In the genomic region with DNA sequence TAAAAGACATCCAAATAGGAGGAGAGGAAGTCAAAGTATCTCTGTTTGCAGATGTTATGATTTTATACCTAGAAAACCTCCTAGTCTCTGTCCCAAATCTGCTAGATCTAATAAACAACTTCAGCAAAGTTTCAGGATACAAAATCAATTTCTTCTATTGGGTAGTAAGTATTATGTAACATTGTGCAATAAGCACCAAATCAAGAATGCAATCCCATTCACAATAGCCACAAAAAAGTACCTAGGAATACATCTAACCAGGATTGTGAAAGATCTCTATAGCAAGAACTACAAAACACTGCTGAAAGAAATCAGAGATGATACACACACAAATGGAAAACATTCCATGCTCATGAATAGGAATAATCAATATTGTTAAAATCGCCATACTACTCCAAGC, we compare ENCODE assay signal across 26 cellular contexts. TPM values are rescaled to one million over a fixed set of nuclear protein-coding genes. Genes with fewer than 3 reads are reported as not detected.
DNase-seq lines count a peak whose midpoint lies in the region; ATAC-seq, FAIRE-seq and TF ChIP-seq lines count a peak whose summit lies in the region.
"Had no signal": no experiment of that assay in that cellular context is flagged by ENCODE, and none has a peak within 500 bp of the region (broad histone marks: within the 10 kb centered on the region; RNA-seq: fewer than 3 reads in every experiment).

No MANE protein-coding gene starts in this region.

- H3K27me3 ChIP-seq in CD4-positive, alpha-beta memory T cell (ENCODE audit: insufficient read depth, low read length): no peaks in the 10 kb centered on the region
- H3K27me3 ChIP-seq in K562 (ENCODE audit: control insufficient read depth in 2 of 2, insufficient read depth in 2 of 2, low read length in 2 of 2) (no peaks in the 10 kb centered on the region), A673 (replicated peaks; ENCODE audit: insufficient read depth, low read depth, low read length, poor library complexity) (peaks cover 31% of the 10 kb centered on the region)
- no peaks in the 10 kb centered on the region for H3K27me3 ChIP-seq in naive thymus-derived CD4-positive, alpha-beta T cell (ENCODE audit: control insufficient read depth in 2 of 2, insufficient read depth in 2 of 2, low read length in 2 of 2)

- H3K4me1 Mint-ChIP-seq in CD4-positive, alpha-beta memory T cell: peaks cover 47 to 75% (median 60%) of the 10 kb centered on the region in 4 donors
- peaks cover 35 to 83% (median 69%) of the 10 kb centered on the region in 7 donors for H3K4me1 Mint-ChIP-seq in naive thymus-derived CD4-positive, alpha-beta T cell
- H3K4me1 Mint-ChIP-seq: H9 had no signal

- no peak for TF ChIP-seq POLR2A in K562 (conservative IDR thresholded peaks at IDR 0.05)

- peak overlapping the region in 2 of 8 donors; percentile 0 to 8 for H3K4me3 Mint-ChIP-seq in CD4-positive, alpha-beta memory T cell
- peak overlapping the region in 6 of 10 donors; percentile 2 to 44 (median 25) for H3K4me3 Mint-ChIP-seq in naive thymus-derived CD4-positive, alpha-beta T cell
- H3K4me3 Mint-ChIP-seq: H9, HFFc6 had no signal

- no peaks in the 10 kb centered on the region for H3K79me2 ChIP-seq in K562 (ENCODE audit: control insufficient read depth, insufficient read depth, low read length)

- no peak for TF ChIP-seq RAD21 in K562 (CRISPR knock-in tag; conservative IDR thresholded peaks at IDR 0.05 in 1 of 2, IDR thresholded peaks at IDR 0.05 in 1 of 2)

- POLR2A ChIA-PET in CD4-positive, alpha-beta memory T cell (lab: Charles Lee; ENCODE audit: partially characterized antibody): no interaction called here
- POLR2A ChIA-PET in K562 (lab: Yijun Ruan, JAX) (no interaction called here), A673 (lab: Charles Lee; ENCODE audit: low non-redundant PET) (no interaction called here)
- POLR2A ChIA-PET in naive thymus-derived CD4-positive, alpha-beta T cell (lab: Charles Lee): no interaction called here

- no peak for FAIRE-seq in K562 (lab: Jason Lieb, UNC)
- FAIRE-seq: A204.1, D721Med, HTR-8/SVneo had no signal

- H3K4me2 ChIP-seq in K562 (ENCODE audit: insufficient read depth, low read length): no peak overlapping the region
- H3K4me2 ChIP-seq: KMS-11 had no signal

- peaks cover 83 to 87% of the 10 kb centered on the region in 2 donors for H3K36me3 Mint-ChIP-seq in CD4-positive, alpha-beta memory T cell
- H3K36me3 Mint-ChIP-seq in naive thymus-derived CD4-positive, alpha-beta T cell: peaks cover 26 to 91% (median 81%) of the 10 kb centered on the region in 5 donors

- peak; percentile 50 for DNase-seq in AG10803 (ENCODE audit: low read depth)
- DNase-seq in CD4-positive, alpha-beta memory T cell: no peak
- no peak for DNase-seq in K562 (ENCODE audit: extremely low read depth in 1 of 4, low spot score in 3 of 4)
- no peak for DNase-seq in naive thymus-derived CD4-positive, alpha-beta T cell
- no peak for DNase-seq in activated CD8-positive, alpha-beta memory T cell treated with anti-CD3 and anti-CD28 coated beads for 24 hours
- no peak for DNase-seq in A673 (ENCODE audit: low spot score)
- no peak for DNase-seq in T-helper 2 cell
- DNase-seq: C1 segment of cervical spinal cord, GM23248, H9, HFFc6, NCI-H1092 treated with DMSO at 0.1 percent for 48 hours, NCI-H1436, NCI-H187, NCI-H2081 treated with DMSO at 0.1 percent for 48 hours, NCI-H2171, NCI-H226, NCI-H510A, NCI-H69, SHP77 had no signal

- peaks cover 23% of the 10 kb centered on the region for H3K36me3 ChIP-seq in CD4-positive, alpha-beta memory T cell (ENCODE audit: insufficient read depth, low read length)
- H3K36me3 ChIP-seq in K562 (ENCODE audit: control insufficient read depth, insufficient read depth, low read length): peaks cover 35% of the 10 kb centered on the region; the same call in 1 of the 3 replicates
- H3K36me3 ChIP-seq in naive thymus-derived CD4-positive, alpha-beta T cell (ENCODE audit: control insufficient read depth in 2 of 3, insufficient read depth in 3 of 3, low read length in 3 of 3): peaks cover 7 to 45% (median 9%) of the 10 kb centered on the region in 3 experiments
- no peaks in the 10 kb centered on the region for H3K36me3 ChIP-seq in A673 (ENCODE audit: insufficient read depth, low read length, poor library complexity, severe bottlenecking)

- BruUV-seq in K562 (replicated peaks; lab: Mats Ljungman, UMichigan) (no TSS peak), A673 (replicated peaks; lab: Mats Ljungman, UMichigan) (no TSS peak)

- CTCF ChIA-PET in CD4-positive, alpha-beta memory T cell (lab: Charles Lee; ENCODE audit: partially characterized antibody): no interaction called here
- CTCF ChIA-PET in K562 (lab: Yijun Ruan, JAX; ENCODE audit: low intra/inter-chr PET ratio) (no interaction called here), A673 (lab: Charles Lee) (no interaction called here)
- CTCF ChIA-PET in naive thymus-derived CD4-positive, alpha-beta T cell (lab: Charles Lee): no interaction called here

- no peak for TF ChIP-seq CTCF in AG10803 (conservative IDR thresholded peaks at IDR 0.05; ENCODE audit: low read length)
- TF ChIP-seq CTCF in K562 (IDR thresholded peaks at IDR 0.05 in 2 of 3, conservative IDR thresholded peaks at IDR 0.05 in 1 of 3; ENCODE audit: insufficient read depth in 2 of 3, low read depth in 1 of 3, low read length in 3 of 3): no peak
- TF ChIP-seq CTCF in A673 (conservative IDR thresholded peaks at IDR 0.05; ENCODE audit: low read depth, low read length): no peak

- H2AFZ ChIP-seq in K562 (ENCODE audit: low read depth, low read length): no peak overlapping the region
- H2AFZ ChIP-seq: GM23248 had no signal

- no peak overlapping the region for H3K9ac ChIP-seq in K562 (ENCODE audit: insufficient read depth in 1 of 2, low read depth in 2 of 2, low read length in 2 of 2)
- H3K9ac ChIP-seq: GM23248, KMS-11 had no signal

- H3K9me3 ChIP-seq in CD4-positive, alpha-beta memory T cell (ENCODE audit: control insufficient read depth in 1 of 2, low read length in 2 of 2): no peaks in the 10 kb centered on the region
- H3K9me3 ChIP-seq in K562 (replicated peaks; ENCODE audit: control insufficient read depth, insufficient read depth, low read depth, low read length): no peaks in the 10 kb centered on the region
- H3K9me3 ChIP-seq in naive thymus-derived CD4-positive, alpha-beta T cell (ENCODE audit: control insufficient read depth in 2 of 3, low read length in 3 of 3): no peaks in the 10 kb centered on the region
- H3K9me3 ChIP-seq in A673 (ENCODE audit: low read depth, low read length, poor library complexity, severe bottlenecking): no peaks in the 10 kb centered on the region

- intact Hi-C loops in CD4-positive, alpha-beta memory T cell (cut with micrococcal nuclease): no loop called here
- intact Hi-C loops in K562 (cut with micrococcal nuclease): no loop called here
- intact Hi-C loops in naive thymus-derived CD4-positive, alpha-beta T cell (cut with micrococcal nuclease): no loop called here
- intact Hi-C loops in A673 (cut with micrococcal nuclease; ENCODE audit: unreplicated experiment): no loop called here

- no peak for ATAC-seq in K562
- no peak for ATAC-seq in naive thymus-derived CD4-positive, alpha-beta T cell
- ATAC-seq: Panc1 had no signal

- H3K4me3 ChIP-seq in AG10803 (ENCODE audit: low read length) (no peak overlapping the region), K562 (no peak overlapping the region), A673 (ENCODE audit: low read depth, low read length, poor library complexity, severe bottlenecking) (no peak overlapping the region)
- H3K4me3 ChIP-seq in CD4-positive, alpha-beta memory T cell (ENCODE audit: low read length in 2 of 2): no peak overlapping the region
- H3K4me3 ChIP-seq in naive thymus-derived CD4-positive, alpha-beta T cell (ENCODE audit: low read length): no peak overlapping the region
- H3K4me3 ChIP-seq: GM23248 had no signal

- 90% methylated on average over 1 of the region's 1 CpG for WGBS in K562 (ENCODE audit: insufficient coverage, low coverage, missing lambda C conversion rate)

- H3K9me3 Mint-ChIP-seq in CD4-positive, alpha-beta memory T cell: peaks cover 0 to 10% (median 4%) of the 10 kb centered on the region in 8 donors
- H3K9me3 Mint-ChIP-seq in naive thymus-derived CD4-positive, alpha-beta T cell: peaks cover 0 to 17% (median 8%) of the 10 kb centered on the region in 11 donors

- H3K4me1 ChIP-seq in CD4-positive, alpha-beta memory T cell (ENCODE audit: insufficient read depth, low read length): peaks cover 18% of the 10 kb centered on the region
- no peaks in the 10 kb centered on the region for H3K4me1 ChIP-seq in K562 (replicated peaks in 1 of 2; ENCODE audit: control insufficient read depth in 2 of 2, insufficient read depth in 2 of 2, low read length in 2 of 2)
- H3K4me1 ChIP-seq in naive thymus-derived CD4-positive, alpha-beta T cell (ENCODE audit: control insufficient read depth in 2 of 2, insufficient read depth in 2 of 2, low read length in 2 of 2): peaks cover 0 to 22% of the 10 kb centered on the region in 2 donors
- H3K4me1 ChIP-seq in A673 (ENCODE audit: insufficient read depth, low read length, poor library complexity, severe bottlenecking): no peaks in the 10 kb centered on the region

- H3K27me3 Mint-ChIP-seq in CD4-positive, alpha-beta memory T cell: no peaks in the 10 kb centered on the region
- H3K27me3 Mint-ChIP-seq in naive thymus-derived CD4-positive, alpha-beta T cell: no peaks in the 10 kb centered on the region

- H3K9me1 ChIP-seq in K562 (ENCODE audit: control insufficient read depth, insufficient read depth, low read length): no peaks in the 10 kb centered on the region

- peak overlapping the region in 4 of 7 donors; percentile 13 to 69 (median 19) for H3K27ac Mint-ChIP-seq in CD4-positive, alpha-beta memory T cell
- peak overlapping the region in 7 of 9 donors; percentile 2 to 74 (median 26) for H3K27ac Mint-ChIP-seq in naive thymus-derived CD4-positive, alpha-beta T cell
- H3K27ac Mint-ChIP-seq: H9, HFFc6 had no signal

- in situ Hi-C loops in K562 (cut with MboI): no loop called here

- no peak for TF ChIP-seq EP300 in K562 (IDR thresholded peaks at IDR 0.05; ENCODE audit: low read length)

- H4K20me1 ChIP-seq in K562 (replicated peaks; ENCODE audit: control insufficient read depth, insufficient read depth, low read length): no peaks in the 10 kb centered on the region

- H3K27ac ChIP-seq in CD4-positive, alpha-beta memory T cell (ENCODE audit: low read depth, low read length): no peak overlapping the region
- no peak overlapping the region for H3K27ac ChIP-seq in K562 (ENCODE audit: extremely low read depth, low read depth, low read length)
- no peak overlapping the region for H3K27ac ChIP-seq in naive thymus-derived CD4-positive, alpha-beta T cell (ENCODE audit: low read depth, low read length)
- H3K27ac ChIP-seq in A673 (ENCODE audit: low read depth, low read length, poor library complexity, severe bottlenecking): no peak overlapping the region
- H3K27ac ChIP-seq: GM23248, KMS-11, RWPE1 had no signal

RNA-seq across cellular contexts. Expression of gene NLRP1, which starts 13.0 kb away (rescaled TPM):
- 100 to 1,000 TPM; 280 to 292 TPM for total RNA-seq in CD4-positive, alpha-beta memory T cell
- polyA plus RNA-seq in CD4-positive, alpha-beta memory T cell: 10 to 100 TPM in 1 of 2 donors, 1 to 10 TPM in 1; 9.7 to 41.0 TPM
- total RNA-seq in K562 (2011; cell fraction: chromatin; rRNA removed; ENCODE audit: low replicate concordance): 185 and 304 TPM in 2 replicates
- 150 and 159 TPM in 2 replicates for total RNA-seq in K562 (2011; cell fraction: nucleolus; rRNA removed)
- total RNA-seq in K562 (2011; cell fraction: nucleoplasm; rRNA removed): 157 TPM in 2 replicates
- total RNA-seq in K562 (2014; rRNA removed) (27.7 and 37.8 TPM in 2 replicates), K562 (2014; rRNA removed; fragmentation: Illumina TruSeq; extraction: Trizol) (14.9 and 18.8 TPM in 2 replicates), K562 (2015; rRNA removed; fragmentation: Illumina TruSeq; extraction: Trizol) (17.2 and 19.3 TPM in 2 replicates), K562 (2021) (36.7 and 47.4 TPM in 2 replicates), A673 (2021) (5.2 and 6.7 TPM in 2 replicates)
- polyA plus RNA-seq in K562 (2011; rRNA removed) (44.6 and 47.1 TPM in 2 replicates), K562 (2014; fragmentation: Illumina TruSeq; extraction: Trizol) (51.1 and 53.9 TPM in 2 replicates), K562 (2014; fragmentation: Nextera tagmentation; extraction: Ambion mirVana) (1 to 10 TPM; 4.0 to 4.1 TPM), K562 (2014; rRNA removed) (61.0 and 69.4 TPM in 2 replicates)
- polyA plus RNA-seq in K562 (2011; cell fraction: cytosol; rRNA removed): 32.2 and 35.4 TPM in 2 replicates
- 282 and 529 TPM in 2 replicates for polyA plus RNA-seq in K562 (2011; cell fraction: nucleus; rRNA removed)
- 26.6 and 58.6 TPM in 2 replicates for polyA plus RNA-seq in K562 (2012)
- 13.3 and 17.5 TPM in 2 replicates for polyA minus RNA-seq in K562 (2011; rRNA and poly(A)+ RNA removed)
- 12.6 and 12.8 TPM in 2 replicates for polyA minus RNA-seq in K562 (2011; cell fraction: cytosol; rRNA and poly(A)+ RNA removed)
- polyA minus RNA-seq in K562 (2011; cell fraction: nucleus; rRNA and poly(A)+ RNA removed): 47.7 and 52.1 TPM in 2 replicates
- total RNA-seq in naive thymus-derived CD4-positive, alpha-beta T cell: 100 to 1,000 TPM in 4 of 5 experiments, 10 to 100 TPM in 1; 86.6 to 360 (median 259) TPM
- polyA plus RNA-seq in naive thymus-derived CD4-positive, alpha-beta T cell: 10 to 100 TPM; 27.7 to 60.7 TPM
